ENCODE assay signal across 7 cellular contexts in genomic region chr9:73023025-73023541, GRCh38.
A peak's percentile ranks its signal among the peaks of the same experiment; 100 is the strongest.
DNase-seq lines count a peak whose midpoint lies in the region; ATAC-seq and TF ChIP-seq lines count a peak whose summit lies in the region.

No MANE protein-coding gene starts in this region.

- no peaks in the 10 kb centered on the region for H3K79me1 ChIP-seq in neuronal stem cell (ENCODE audit: low read depth, low read length)

- H2BK5ac ChIP-seq in neuronal stem cell (ENCODE audit: low read length) = no peak overlapping the region

- H3K36me3 ChIP-seq in neuronal stem cell (replicated peaks in 1 of 2; ENCODE audit: control insufficient read depth in 2 of 2, insufficient read depth in 2 of 2, low read length in 2 of 2) (no peaks in the 10 kb centered on the region), upper lobe of right lung (no peaks in the 10 kb centered on the region)

- no peak overlapping the region for H2BK12ac ChIP-seq in neuronal stem cell (ENCODE audit: low read length)

- no peak overlapping the region for H3K14ac ChIP-seq in neuronal stem cell (ENCODE audit: low read length)

- no peak overlapping the region for H3K23ac ChIP-seq in neuronal stem cell (ENCODE audit: low read depth, low read length, poor library complexity)

- H3K4me2 ChIP-seq in neuronal stem cell (ENCODE audit: insufficient read depth, low read length, poor library complexity, severe bottlenecking) = no peak overlapping the region

- peaks cover 0 to 4% of the 10 kb centered on the region in 2 donors for H3K9me3 ChIP-seq in neuronal stem cell (replicated peaks in 1 of 2; ENCODE audit: control insufficient read depth in 2 of 2, insufficient read depth in 1 of 2, low read depth in 1 of 2, low read length in 2 of 2)
- no peaks in the 10 kb centered on the region for H3K9me3 ChIP-seq in upper lobe of right lung

- no peaks in the 10 kb centered on the region for H3K4me1 ChIP-seq in neuronal stem cell (ENCODE audit: control insufficient read depth in 2 of 2, insufficient read depth in 1 of 2, low read depth in 1 of 2, low read length in 2 of 2)
- H3K4me1 ChIP-seq in upper lobe of right lung = no peaks in the 10 kb centered on the region

- intact Hi-C loops in upper lobe of right lung (cut with DNase I) = loop anchor here (5.0 to 10.0 kb wide), 2 partner anchors 76 to 148 kb away; no protein-coding TSS in a partner anchor

- H3K9ac ChIP-seq in neuronal stem cell (ENCODE audit: low read depth, low read length, poor library complexity) = no peak overlapping the region

- DNase-seq in GM12865 (ENCODE audit: low read depth) = peak; percentile 63
- DNase-seq in NCI-H748 (lab: John Stamatoyannopoulos, UW; ENCODE audit: unreplicated experiment) = peak; percentile 85
- peak; percentile 53 for DNase-seq in activated CD8-positive, alpha-beta memory T cell treated with anti-CD3 and anti-CD28 coated beads, Interleukin-2, amount 50 U/mL, for 48 hours
- peak; percentile 80 for DNase-seq in fibroblast of pulmonary artery (ENCODE audit: low read depth)
- DNase-seq in neuronal stem cell (ENCODE audit: low spot score) = peak; percentile 43
- DNase-seq in upper lobe of right lung = no peak

- no peak overlapping the region for H3K4ac ChIP-seq in neuronal stem cell (ENCODE audit: low read length)

- H3K27ac ChIP-seq in neuronal stem cell (replicated peaks; ENCODE audit: low read length) (no peak overlapping the region), upper lobe of right lung (no peak overlapping the region)

- H2AK5ac ChIP-seq in neuronal stem cell (ENCODE audit: low read depth, low read length) = no peak overlapping the region

- WGBS in neuronal stem cell (ENCODE audit: extremely low coverage in 2 of 2, insufficient read length in 2 of 2, insufficient replicate concordance in 1 of 2), 2 donors = no CpG with 5 or more reads among the region's 7 CpGs

- H2AFZ ChIP-seq in neuronal stem cell (ENCODE audit: low read length) = no peak overlapping the region

- H3K4me3 ChIP-seq in GM12865 (ENCODE audit: low read depth, low read length) = no peak overlapping the region
- no peak overlapping the region for H3K4me3 ChIP-seq in fibroblast of pulmonary artery (replicated peaks; ENCODE audit: low read depth, low read length)
- no peak overlapping the region for H3K4me3 ChIP-seq in neuronal stem cell (ENCODE audit: low read length in 2 of 2)
- no peak overlapping the region for H3K4me3 ChIP-seq in upper lobe of right lung

- H2BK15ac ChIP-seq in neuronal stem cell (ENCODE audit: low read length) = no peak overlapping the region

- TF ChIP-seq CTCF in GM12865 (IDR thresholded peaks at IDR 0.05; ENCODE audit: insufficient read depth, low read depth, low read length, missing control alignments) (peak; percentile 77), fibroblast of pulmonary artery (IDR thresholded peaks at IDR 0.05; ENCODE audit: low read length, missing control alignments) (peak; percentile 87), upper lobe of right lung (IDR thresholded peaks at IDR 0.05) (peak; percentile 90)

- no peak overlapping the region for H4K91ac ChIP-seq in neuronal stem cell (ENCODE audit: low read depth, low read length, poor library complexity)

- H2BK120ac ChIP-seq in neuronal stem cell (ENCODE audit: low read depth, low read length) = no peak overlapping the region

- ATAC-seq in HG02870 (IDR thresholded peaks at IDR 0.05; ENCODE audit: unreplicated experiment) (peak; percentile 55), upper lobe of right lung (peak; percentile 81)

- no peak overlapping the region for H3K18ac ChIP-seq in neuronal stem cell (ENCODE audit: low read length)

- no peaks in the 10 kb centered on the region for H3K27me3 ChIP-seq in neuronal stem cell (ENCODE audit: control insufficient read depth in 3 of 3, insufficient read depth in 3 of 3, low read depth in 1 of 3, low read length in 3 of 3)
- no peaks in the 10 kb centered on the region for H3K27me3 ChIP-seq in upper lobe of right lung

- no peak overlapping the region for H4K8ac ChIP-seq in neuronal stem cell (ENCODE audit: low read depth, low read length)
